Comparison of ENCODE assay signal across 1 cellular context in genomic region chr14:78010688-78011087, GRCh38.
TF ChIP-seq lines count a peak whose summit lies in the region.

No MANE protein-coding gene starts in this region.

TF ChIP-seq in GM23338, 12 proteins besides CTCF, POLR2A, EP300 and RAD21 (continued from another document):
- TF ChIP-seq ZNF462 (CRISPR knock-in tag; IDR thresholded peaks at IDR 0.05) (no peak), ETS1 (IDR thresholded peaks at IDR 0.05) (no peak)
